22 cellular contexts compared by ENCODE assay signal in the genomic region with DNA sequence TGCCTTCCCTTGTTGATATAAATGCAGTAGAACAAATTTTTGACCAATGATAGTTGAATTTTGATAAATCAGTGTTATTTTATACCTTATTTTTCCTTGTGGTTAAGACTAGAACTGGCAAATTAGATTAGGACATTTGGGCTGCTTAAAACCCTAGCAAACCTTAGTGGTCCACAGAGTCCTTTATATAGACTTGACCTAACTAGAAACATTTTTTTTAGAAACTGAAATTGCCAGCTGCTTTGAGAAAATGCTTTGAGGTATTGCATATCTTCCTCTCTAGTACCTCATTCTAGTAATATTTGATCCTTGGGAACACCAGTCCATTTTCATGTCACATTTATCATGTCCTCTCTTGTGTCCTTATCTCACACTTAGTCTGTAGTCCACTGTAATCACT.
"Had no signal": no experiment of that assay in that cellular context is flagged by ENCODE, and none has a peak within 500 bp of the region (broad histone marks: within the 10 kb centered on the region; RNA-seq: fewer than 3 reads in every experiment).

No MANE protein-coding gene starts in this region.

- H3K27me3 ChIP-seq: esophagus muscularis mucosa, foreskin keratinocyte, gastroesophageal sphincter, heart left ventricle, hepatocyte, neural progenitor cell, suprapubic skin had no signal

- ATAC-seq: foreskin keratinocyte; gastroesophageal sphincter; heart left ventricle; natural killer cell treated with Interleukin-12 subunit alpha and Interleukin-12 subunit beta and Interleukin-15 and Interleukin-18, amount 100 ng/mL, for 72 hours; psoas muscle; right cardiac atrium; stimulated activated naive B cell treated with anti-CD40 and anti-IgM and Interleukin-4, amounts not matched to agents 10 μg/mL and 1 μg/mL and 100 μg/mL, for 72 hours; stimulated activated naive CD8-positive, alpha-beta T cell treated with anti-CD3 and anti-CD28 coated beads, Interleukin-15, amount 100 ng/mL, for 72 hours had no signal

- H3K9me3 ChIP-seq: esophagus muscularis mucosa, gastroesophageal sphincter, heart left ventricle, suprapubic skin had no signal

- H3K27ac ChIP-seq: coronary artery, esophagus muscularis mucosa, foreskin keratinocyte, gastroesophageal sphincter, heart left ventricle, hepatocyte, neural progenitor cell, psoas muscle, suprapubic skin had no signal

- DNase-seq: dermis blood vessel endothelial cell; effector memory CD4-positive, alpha-beta T cell; foreskin keratinocyte; heart left ventricle; kidney; naive B cell; nucleus accumbens; psoas muscle; right cardiac atrium; small intestine; stimulated activated CD4-positive, alpha-beta T cell treated with anti-CD3 and anti-CD28 coated beads, Interleukin-15, amount 100 ng/mL, for 24 hours; stimulated activated CD4-positive, alpha-beta T cell treated with anti-CD3 and anti-CD28 coated beads, Interleukin-2, amount 100 ng/mL, for 48 hours; stimulated activated naive B cell treated with anti-CD40 and anti-IgM and Interleukin-4, amounts not matched to agents 10 μg/mL and 1 μg/mL and 100 μg/mL, for 72 hours; stimulated activated naive CD8-positive, alpha-beta T cell treated with anti-CD3 and anti-CD28 coated beads, Interleukin-15, amount 100 ng/mL, for 72 hours had no signal

- H3K4me1 ChIP-seq: heart left ventricle, neural progenitor cell, psoas muscle, suprapubic skin had no signal

- H3K36me3 ChIP-seq: esophagus muscularis mucosa, gastroesophageal sphincter, heart left ventricle, neural progenitor cell, suprapubic skin had no signal

- H3K4me3 ChIP-seq: coronary artery, esophagus muscularis mucosa, gastroesophageal sphincter, heart left ventricle, hepatocyte, lung, neural progenitor cell, psoas muscle, suprapubic skin had no signal
